Comparison of ENCODE assay signal across 33 cellular contexts in genomic region chr1:76854255-76854654, GRCh38. TPM values are rescaled to one million over a fixed set of nuclear protein-coding genes. Genes with fewer than 3 reads are reported as not detected.
"Had no signal": no experiment of that assay in that cellular context is flagged by ENCODE, and none has a peak within 500 bp of the region (broad histone marks: within the 10 kb centered on the region; RNA-seq: fewer than 3 reads in every experiment).

No MANE protein-coding gene starts in this region.

- H3K27ac Mint-ChIP-seq: activated naive CD4-positive, alpha-beta T cell treated with anti-CD3 and anti-CD28 coated beads for 36 hours; activated naive CD8-positive, alpha-beta T cell treated with anti-CD3 and anti-CD28 coated beads for 36 hours; activated T-helper 1 cell treated with anti-CD3 and anti-CD28 coated beads, Interleukin-12 subunit alpha, Interleukin-12 subunit beta, Interleukin-2, Interleukin-4 antibody, amounts not matched to agents 30 ng/mL and 10 ng/mL and 1 ng/mL, durations not matched to agents 14 hours and 24 hours and 36 hours; mesothelial cell of epicardium; naive B cell; nephron progenitor cell had no signal

- H3K4me3 ChIP-seq: adrenal gland, body of pancreas, cardiac muscle cell, colonic mucosa, hepatocyte, left lung, psoas muscle, right atrium auricular region, smooth muscle cell, testis, transverse colon had no signal

- H3K79me2 ChIP-seq: hepatocyte, parathyroid adenoma had no signal

- H3K9me3 Mint-ChIP-seq: activated naive CD4-positive, alpha-beta T cell treated with anti-CD3 and anti-CD28 coated beads for 36 hours; activated naive CD8-positive, alpha-beta T cell treated with anti-CD3 and anti-CD28 coated beads for 36 hours; activated T-helper 1 cell treated with anti-CD3 and anti-CD28 coated beads, Interleukin-12 subunit alpha, Interleukin-12 subunit beta, Interleukin-2, Interleukin-4 antibody, amounts not matched to agents 30 ng/mL and 10 ng/mL and 1 ng/mL, durations not matched to agents 14 hours and 24 hours and 36 hours; mesothelial cell of epicardium; naive B cell; nephron progenitor cell had no signal

- H3K4me2 ChIP-seq: hepatocyte, smooth muscle cell had no signal

- H3K4me1 Mint-ChIP-seq: activated naive CD8-positive, alpha-beta T cell treated with anti-CD3 and anti-CD28 coated beads for 36 hours; mesothelial cell of epicardium; naive B cell had no signal

- DNase-seq: activated CD4-positive, alpha-beta T cell treated with anti-CD3 and anti-CD28 coated beads for 4 hours; activated CD4-positive, alpha-beta T cell treated with anti-CD3 and anti-CD28 coated beads, Interleukin-2, amount 50 U/mL, for 4 hours; activated effector memory CD4-positive, alpha-beta T cell treated with anti-CD3 and anti-CD28 coated beads, Interleukin-2, amount 50 U/mL, for 16 hours; activated naive CD4-positive, alpha-beta T cell treated with anti-CD3 and anti-CD28 coated beads for 36 hours; activated naive CD8-positive, alpha-beta T cell treated with anti-CD3 and anti-CD28 coated beads for 36 hours; activated T-cell treated with anti-CD3 and anti-CD28 coated beads for 4 hours; adrenal gland; aorta; body of pancreas; cerebellar nuclear complex; colonic mucosa; effector CD8-positive, alpha-beta T cell; left lung; naive B cell; nephron progenitor cell; nucleus accumbens; psoas muscle; stimulated activated CD4-positive, alpha-beta T cell treated with anti-CD3 and anti-CD28 coated beads, Interleukin-1b, Interleukin-23, amount 100 ng/mL, for 48 hours; stimulated activated CD4-positive, alpha-beta T cell treated with anti-CD3 and anti-CD28 coated beads, Interleukin-4, amount 100 ng/mL, for 4 hours; stimulated activated CD8-positive, alpha-beta memory T cell treated with anti-CD3 and anti-CD28 coated beads, Interleukin-4, amount 100 ng/mL, for 48 hours; stimulated activated naive CD4-positive, alpha-beta T cell treated with Interleukin-2 at 50 U/mL for 16 hours; testis; transverse colon had no signal

- H3K36me3 Mint-ChIP-seq: activated naive CD8-positive, alpha-beta T cell treated with anti-CD3 and anti-CD28 coated beads for 36 hours; mesothelial cell of epicardium; naive B cell had no signal

- ATAC-seq: body of pancreas, left lung, psoas muscle had no signal

- H3K4me3 Mint-ChIP-seq: activated naive CD4-positive, alpha-beta T cell treated with anti-CD3 and anti-CD28 coated beads for 36 hours; activated naive CD8-positive, alpha-beta T cell treated with anti-CD3 and anti-CD28 coated beads for 36 hours; activated T-helper 1 cell treated with anti-CD3 and anti-CD28 coated beads, Interleukin-12 subunit alpha, Interleukin-12 subunit beta, Interleukin-2, Interleukin-4 antibody, amounts not matched to agents 30 ng/mL and 10 ng/mL and 1 ng/mL, durations not matched to agents 14 hours and 24 hours and 36 hours; mesothelial cell of epicardium; nephron progenitor cell had no signal

- H3K27me3 ChIP-seq: adrenal gland, body of pancreas, cardiac muscle cell, colonic mucosa, hepatocyte, left lung, right atrium auricular region, testis, transverse colon had no signal

- H3K27me3 Mint-ChIP-seq: activated naive CD8-positive, alpha-beta T cell treated with anti-CD3 and anti-CD28 coated beads for 36 hours had no signal

- H3K27ac ChIP-seq: adrenal gland, body of pancreas, cardiac muscle cell, colonic mucosa, hepatocyte, left lung, parathyroid adenoma, psoas muscle, right atrium auricular region, testis, transverse colon had no signal

- H3K9ac ChIP-seq: parathyroid adenoma had no signal

- H3K9me3 ChIP-seq: adrenal gland, body of pancreas, colonic mucosa, left lung, psoas muscle, right atrium auricular region, testis, transverse colon had no signal

- H3K4me1 ChIP-seq: adrenal gland, body of pancreas, colonic mucosa, left lung, parathyroid adenoma, psoas muscle, right atrium auricular region, testis, transverse colon had no signal

- H3K36me3 ChIP-seq: adrenal gland, cardiac muscle cell, colonic mucosa, left lung, right atrium auricular region, transverse colon had no signal

RNA-seq across cellular contexts. Expression of gene ST6GALNAC5, which starts 13.0 kb away (rescaled TPM):
- total RNA-seq: activated naive CD4-positive, alpha-beta T cell treated with anti-CD3 and anti-CD28 coated beads for 36 hours; activated naive CD8-positive, alpha-beta T cell treated with anti-CD3 and anti-CD28 coated beads for 36 hours; activated T-helper 1 cell treated with anti-CD3 and anti-CD28 coated beads, Interleukin-12 subunit alpha, Interleukin-12 subunit beta, Interleukin-2, Interleukin-4 antibody, amounts not matched to agents 30 ng/mL and 10 ng/mL and 1 ng/mL, durations not matched to agents 14 hours and 24 hours and 36 hours; dermis microvascular lymphatic vessel endothelial cell; lung microvascular endothelial cell; T-helper 1 cell treated with Interleukin-12 subunit alpha and Interleukin-12 subunit beta and Interleukin-4 antibody, amounts not matched to agents 30 ng/mL and 1 ng/mL, for 36 hours had no signal
